In the genomic region with DNA sequence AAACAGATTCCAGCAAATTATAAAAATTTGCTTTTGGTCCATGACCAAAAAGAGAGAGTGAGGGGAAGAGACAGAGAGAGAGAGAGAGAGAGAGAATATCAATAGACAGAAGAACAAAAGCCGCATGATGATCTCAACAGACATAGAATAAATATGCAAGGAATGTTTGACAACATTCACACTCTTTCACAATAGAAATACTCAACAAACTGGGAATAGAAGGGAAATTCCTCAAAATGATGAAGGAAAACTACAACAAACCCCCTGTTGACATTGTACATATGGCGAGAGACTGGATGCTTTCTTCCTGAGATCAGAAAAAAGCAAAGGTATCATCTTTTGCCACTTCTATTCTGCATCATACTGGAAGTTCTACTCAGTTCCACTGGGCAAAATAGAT, we compare ENCODE assay signal across 24 cellular contexts.
DNase-seq lines count a peak whose midpoint lies in the region; TF ChIP-seq lines count a peak whose summit lies in the region.
"Had no signal": no experiment of that assay in that cellular context is flagged by ENCODE, and none has a peak within 500 bp of the region (broad histone marks: within the 10 kb centered on the region; RNA-seq: fewer than 3 reads in every experiment).

No MANE protein-coding gene starts in this region.

- H3K9me3 ChIP-seq in testis, result no peaks in the 10 kb centered on the region
- H3K9me3 ChIP-seq: lower lobe of right lung, MG63, neutrophil, suprapubic skin had no signal

- no peaks in the 10 kb centered on the region for H3K36me3 ChIP-seq in ACC112 (ENCODE audit: insufficient read depth, low read length)
- H3K36me3 ChIP-seq in testis (ENCODE audit: low read depth, missing control alignments), result no peaks in the 10 kb centered on the region
- H3K36me3 ChIP-seq: lower lobe of right lung, MG63, neutrophil, suprapubic skin had no signal

- H2AFZ ChIP-seq in ACC112 (ENCODE audit: low read length, unreplicated experiment), result no peak overlapping the region

- DNase-seq in HS-5 (ENCODE audit: low read depth) (peak; percentile 85), cardiac fibroblast (ENCODE audit: low read depth in 2 of 2) (peak; percentile 4 to 13), kidney glomerular epithelial cell (lab: John Stamatoyannopoulos, UW) (peak; percentile 45), T-helper 9 cell (no peak), testis (no peak), anterior cingulate cortex (lab: John Stamatoyannopoulos, UW) (no peak), progenitor cell of endocrine pancreas (ENCODE audit: low spot score, unreplicated experiment) (no peak)
- DNase-seq: ACHN; activated naive CD4-positive, alpha-beta T cell treated with anti-CD3 and anti-CD28 coated beads, Interleukin-2, amount 10 ng/mL, durations not matched to agents 7 days and 5 days; aorta; C1 segment of cervical spinal cord; Calu3; cerebellar nuclear complex; DND-41; effector CD4-positive, alpha-beta T cell; lower lobe of right lung; MG63; NCI-H1417 treated with DMSO at 0.1 percent for 48 hours; NCI-H2081 treated with DMSO at 0.1 percent for 48 hours; NCI-H82 had no signal

- no peak for TF ChIP-seq POLR2A in testis (IDR thresholded peaks at IDR 0.05)

- intact Hi-C loops in testis (cut with DNase I; ENCODE audit: low total_unique reads), result no loop called here

- no peaks in the 10 kb centered on the region for H3K4me1 Mint-ChIP-seq in progenitor cell of endocrine pancreas (ENCODE audit: low read depth)
- H3K4me1 Mint-ChIP-seq: activated naive CD4-positive, alpha-beta T cell treated with anti-CD3 and anti-CD28 coated beads, Interleukin-2, amount 10 ng/mL, durations not matched to agents 7 days and 5 days had no signal

- H3K27ac ChIP-seq in ACC112 (ENCODE audit: low read depth, low read length) (peak overlapping the region; percentile 77), testis (no peak overlapping the region)
- H3K27ac ChIP-seq: lower lobe of right lung, neutrophil, suprapubic skin had no signal

- H3K79me2 ChIP-seq in ACC112 (ENCODE audit: control insufficient read depth, insufficient read depth, low read length, unreplicated experiment), result no peaks in the 10 kb centered on the region

- TF ChIP-seq CTCF in cardiac fibroblast (IDR thresholded peaks at IDR 0.05; ENCODE audit: low read depth, low read length) (no peak), testis (IDR thresholded peaks at IDR 0.05) (no peak), progenitor cell of endocrine pancreas (IDR thresholded peaks at IDR 0.05; ENCODE audit: unreplicated experiment) (no peak)

- no peaks in the 10 kb centered on the region for H3K36me3 Mint-ChIP-seq in progenitor cell of endocrine pancreas (ENCODE audit: insufficient read depth)
- H3K36me3 Mint-ChIP-seq: activated naive CD4-positive, alpha-beta T cell treated with anti-CD3 and anti-CD28 coated beads, Interleukin-2, amount 10 ng/mL, durations not matched to agents 7 days and 5 days had no signal

- H3K4me1 ChIP-seq in ACC112 (ENCODE audit: control insufficient read depth, insufficient read depth, low read length, unreplicated experiment) (peaks cover 13% of the 10 kb centered on the region), testis (no peaks in the 10 kb centered on the region)
- H3K4me1 ChIP-seq: lower lobe of right lung, suprapubic skin had no signal

- WGBS in testis, 2 donors, result 46 to 63% methylated on average over 2 of the region's 2 CpGs

- H3K27ac Mint-ChIP-seq in progenitor cell of endocrine pancreas, result no peak overlapping the region
- H3K27ac Mint-ChIP-seq: activated naive CD4-positive, alpha-beta T cell treated with anti-CD3 and anti-CD28 coated beads, Interleukin-2, amount 10 ng/mL, durations not matched to agents 7 days and 5 days; activated T-helper 1 cell treated with anti-CD3 and anti-CD28 coated beads, Interleukin-12 subunit alpha, Interleukin-12 subunit beta, Interleukin-2, Interleukin-4 antibody, amounts not matched to agents 30 ng/mL and 10 ng/mL and 1 ng/mL, durations not matched to agents 14 hours and 24 hours and 36 hours had no signal

- no peaks in the 10 kb centered on the region for H3K27me3 Mint-ChIP-seq in progenitor cell of endocrine pancreas
- H3K27me3 Mint-ChIP-seq: activated naive CD4-positive, alpha-beta T cell treated with anti-CD3 and anti-CD28 coated beads, Interleukin-2, amount 10 ng/mL, durations not matched to agents 7 days and 5 days had no signal

- H3K4me3 ChIP-seq in ACC112 (ENCODE audit: low read depth, low read length) (peak overlapping the region; percentile 37), cardiac fibroblast (replicated peaks in 1 of 2; ENCODE audit: low read depth in 2 of 2, low read length in 2 of 2) (no peak overlapping the region), testis (no peak overlapping the region)
- H3K4me3 ChIP-seq: lower lobe of right lung, MG63, suprapubic skin had no signal

- H3K27me3 ChIP-seq in ACC112 (ENCODE audit: insufficient read depth, low read length), result no peaks in the 10 kb centered on the region
- H3K27me3 ChIP-seq in testis, result no peaks in the 10 kb centered on the region
- H3K27me3 ChIP-seq: MG63, neutrophil, suprapubic skin had no signal

- no peak overlapping the region for H3K4me3 Mint-ChIP-seq in progenitor cell of endocrine pancreas (ENCODE audit: low read depth)
- H3K4me3 Mint-ChIP-seq: activated naive CD4-positive, alpha-beta T cell treated with anti-CD3 and anti-CD28 coated beads, Interleukin-2, amount 10 ng/mL, durations not matched to agents 7 days and 5 days; activated T-helper 1 cell treated with anti-CD3 and anti-CD28 coated beads, Interleukin-12 subunit alpha, Interleukin-12 subunit beta, Interleukin-2, Interleukin-4 antibody, amounts not matched to agents 30 ng/mL and 10 ng/mL and 1 ng/mL, durations not matched to agents 14 hours and 24 hours and 36 hours had no signal

- peaks cover 4% of the 10 kb centered on the region for H3K9me3 Mint-ChIP-seq in progenitor cell of endocrine pancreas (ENCODE audit: low read depth)

Comparison
In these comparisons a context has a peak if more than half of its experiments do, and no peak if none do; other contexts are left out.
1. DNase-seq: peak in HS-5 (single experiment), cardiac fibroblast (2 of 2) and kidney glomerular epithelial cell (single experiment); none in T-helper 9 cell (single experiment), testis (single experiment), anterior cingulate cortex (0 of 58) and progenitor cell of endocrine pancreas (single experiment).